ENCODE assay signal across 8 cellular contexts in the genomic region with DNA sequence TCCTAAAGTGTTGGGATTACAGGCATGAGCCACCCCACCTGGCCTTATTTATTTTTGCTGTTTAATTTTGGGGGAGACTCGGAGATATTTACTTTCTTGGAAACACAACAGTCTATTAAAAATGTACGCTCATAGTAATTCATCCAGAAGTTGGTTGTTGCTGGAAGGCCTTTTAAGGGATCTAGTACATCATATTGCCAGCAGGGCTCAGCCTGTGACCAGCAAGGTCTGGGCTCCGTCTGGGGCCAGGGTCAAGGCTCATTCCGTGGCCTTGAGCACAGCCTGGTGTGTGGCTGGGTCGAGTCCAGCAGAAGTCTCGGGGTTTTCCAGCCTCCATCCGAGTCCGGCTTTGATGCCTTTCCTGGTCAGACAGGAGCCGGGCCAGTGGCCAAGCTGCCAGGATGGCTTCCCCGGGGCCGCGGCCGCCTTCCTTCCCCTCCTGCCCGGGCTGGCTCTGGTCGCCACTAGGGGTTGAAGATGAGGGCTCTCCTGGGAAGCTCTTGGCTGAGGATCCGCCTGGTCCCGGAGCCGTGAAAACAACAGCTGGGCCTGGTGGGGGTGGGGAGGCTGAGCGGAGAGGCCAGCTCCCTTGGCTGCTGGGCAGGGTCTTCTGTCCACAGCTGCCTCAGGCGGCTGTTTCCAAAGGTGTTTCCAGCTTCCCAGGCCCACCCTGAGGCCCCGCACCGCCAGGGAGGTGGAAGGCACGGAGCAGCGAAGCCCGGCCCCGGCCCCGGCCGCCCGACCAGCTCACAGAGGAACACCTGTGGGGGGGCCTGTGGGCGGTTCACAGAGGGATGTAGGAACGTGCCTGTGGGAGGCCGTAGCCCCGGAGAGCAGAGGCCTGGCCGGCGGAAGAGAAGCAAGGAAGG. TPM values are rescaled to one million over a fixed set of nuclear protein-coding genes. Genes with fewer than 3 reads are reported as not detected.
DNase-seq lines count a peak whose midpoint lies in the region; ATAC-seq and TF ChIP-seq lines count a peak whose summit lies in the region.

No MANE protein-coding gene starts in this region.

- peaks cover 71% of the 10 kb centered on the region for H3K4me1 ChIP-seq in Panc1 (ENCODE audit: control insufficient read depth, insufficient read depth, low read length)

- H3K27me3 ChIP-seq in Panc1 (ENCODE audit: control insufficient read depth, insufficient read depth, low read length), result no peaks in the 10 kb centered on the region

- intact Hi-C loops in Panc1 (cut with micrococcal nuclease; ENCODE audit: unreplicated experiment), result no loop called here
- intact Hi-C loops in posterior cingulate gyrus (cut with DNase I), result no loop called here
- intact Hi-C loops in activated CD4-positive, alpha-beta T cell treated with anti-CD3 and anti-CD28 coated beads, Interleukin-2, amount 10 ng/mL, durations not matched to agents 24 days and 14 days (cut with micrococcal nuclease), result loop anchor here (5.0 kb wide), 1 partner anchor 33 kb away; a partner anchor contains a TSS

- DNase-seq in DMS 273 (lab: John Stamatoyannopoulos, UW; ENCODE audit: unreplicated experiment) (peak; percentile 95), Panc1 (ENCODE audit: low read depth, low spot score) (no peak), glutamatergic neuron (peak; percentile 86), posterior cingulate gyrus (peak in 7 of 10 donors; percentile 54 to 95 (median 77)), HPDE6-E6E7 (ENCODE audit: extremely low spot score) (no peak), NCI-H128 (lab: John Stamatoyannopoulos, UW; ENCODE audit: unreplicated experiment) (no peak)
- DNase-seq in activated CD4-positive, alpha-beta T cell treated with anti-CD3 and anti-CD28 coated beads, Interleukin-2, amount 10 ng/mL, durations not matched to agents 24 days and 14 days, result no peak

- CTCF ChIA-PET in Panc1 (lab: Charles Lee), result interaction anchor here (1.2 to 1.8 kb wide), 2 partner anchors 11 to 28 kb away, joined by 5 to 11 read pairs; no protein-coding TSS in a partner anchor

- no peaks in the 10 kb centered on the region for H3K36me3 ChIP-seq in Panc1 (ENCODE audit: control insufficient read depth, insufficient read depth, low read length)

- ATAC-seq in Panc1, result peak; percentile 14
- no peak for ATAC-seq in GM21723 (IDR thresholded peaks at IDR 0.05; ENCODE audit: unreplicated experiment)

- H3K9me3 Mint-ChIP-seq in glutamatergic neuron (ENCODE audit: unreplicated experiment), result peaks cover 13% of the 10 kb centered on the region
- no peaks in the 10 kb centered on the region for H3K9me3 Mint-ChIP-seq in activated CD4-positive, alpha-beta T cell treated with anti-CD3 and anti-CD28 coated beads, Interleukin-2, amount 10 ng/mL, durations not matched to agents 24 days and 14 days

- peak overlapping the region; percentile 14 to 21 for H3K4me3 ChIP-seq in Panc1 (ENCODE audit: low read depth in 2 of 2, low read length in 2 of 2)

- H3K4me3 Mint-ChIP-seq in glutamatergic neuron (ENCODE audit: unreplicated experiment), result peak overlapping the region; percentile 59
- H3K4me3 Mint-ChIP-seq in activated CD4-positive, alpha-beta T cell treated with anti-CD3 and anti-CD28 coated beads, Interleukin-2, amount 10 ng/mL, durations not matched to agents 24 days and 14 days, result no peak overlapping the region

- no peaks in the 10 kb centered on the region for H3K36me3 Mint-ChIP-seq in glutamatergic neuron (ENCODE audit: unreplicated experiment)
- H3K36me3 Mint-ChIP-seq in activated CD4-positive, alpha-beta T cell treated with anti-CD3 and anti-CD28 coated beads, Interleukin-2, amount 10 ng/mL, durations not matched to agents 24 days and 14 days (ENCODE audit: low read depth), result no peaks in the 10 kb centered on the region

- H3K4me1 Mint-ChIP-seq in glutamatergic neuron (ENCODE audit: low read depth, unreplicated experiment), result peaks cover 18% of the 10 kb centered on the region
- H3K4me1 Mint-ChIP-seq in activated CD4-positive, alpha-beta T cell treated with anti-CD3 and anti-CD28 coated beads, Interleukin-2, amount 10 ng/mL, durations not matched to agents 24 days and 14 days, result peaks cover 8% of the 10 kb centered on the region

- POLR2A ChIA-PET in Panc1 (lab: Charles Lee), result interaction anchor here (0.5 to 1.0 kb wide), 3 partner anchors 9 to 21 kb away, joined by 3 to 7 read pairs (median 3); a partner anchor contains a TSS

- in situ Hi-C loops in Panc1 (cut with HindIII; ENCODE audit: low pct_unique_long_range_greater_than_20kb, low sequenced_read_pairs), result no loop called here

- peak overlapping the region; percentile 91 for H3K27ac ChIP-seq in Panc1 (ENCODE audit: low read length)

- TF ChIP-seq CTCF in Panc1 (IDR thresholded peaks at IDR 0.05) (peak; percentile 36; the same call in 1 of the 2 replicates), glutamatergic neuron (IDR thresholded peaks at IDR 0.05; ENCODE audit: partially characterized antibody, unreplicated experiment) (peak; percentile 46)

- H3K27ac Mint-ChIP-seq in glutamatergic neuron (ENCODE audit: unreplicated experiment), result peak overlapping the region; percentile 92
- H3K27ac Mint-ChIP-seq in activated CD4-positive, alpha-beta T cell treated with anti-CD3 and anti-CD28 coated beads, Interleukin-2, amount 10 ng/mL, durations not matched to agents 24 days and 14 days, result no peak overlapping the region

- BruUV-seq in Panc1 (replicated peaks; lab: Mats Ljungman, UMichigan), result no TSS peak

- peaks cover 12% of the 10 kb centered on the region for H3K27me3 Mint-ChIP-seq in glutamatergic neuron (ENCODE audit: unreplicated experiment)
- H3K27me3 Mint-ChIP-seq in activated CD4-positive, alpha-beta T cell treated with anti-CD3 and anti-CD28 coated beads, Interleukin-2, amount 10 ng/mL, durations not matched to agents 24 days and 14 days, result peaks cover 18% of the 10 kb centered on the region

- no peaks in the 10 kb centered on the region for H3K9me3 ChIP-seq in Panc1 (ENCODE audit: control insufficient read depth, insufficient read depth, low read depth, low read length)

RNA-seq across cellular contexts. Expression of a gene that starts 5.1 kb away (rescaled TPM):
- total RNA-seq in Panc1 (2021; ENCODE audit: unreplicated experiment), result 858 TPM
- 1,549 TPM for polyA plus RNA-seq in Panc1 (2012; ENCODE audit: insufficient read length)
- 56.9 TPM for total RNA-seq in glutamatergic neuron (ENCODE audit: unreplicated experiment)
- total RNA-seq in activated CD4-positive, alpha-beta T cell treated with anti-CD3 and anti-CD28 coated beads, Interleukin-2, amount 10 ng/mL, durations not matched to agents 24 days and 14 days, result 4.9 and 5.2 TPM in 2 replicates

RNA-seq across cellular contexts. Expression of a gene that starts 9.3 kb away (rescaled TPM):
- total RNA-seq in Panc1 (2021; ENCODE audit: unreplicated experiment), result 1.9 TPM
- polyA plus RNA-seq in Panc1 (2012; ENCODE audit: insufficient read length), result 3.7 TPM
- 38.4 TPM for total RNA-seq in glutamatergic neuron (ENCODE audit: unreplicated experiment)
- not detected in 2 replicates for total RNA-seq in activated CD4-positive, alpha-beta T cell treated with anti-CD3 and anti-CD28 coated beads, Interleukin-2, amount 10 ng/mL, durations not matched to agents 24 days and 14 days

RNA-seq across cellular contexts. Expression of a gene that starts 19.1 kb away (rescaled TPM):
- total RNA-seq in Panc1 (2021; ENCODE audit: unreplicated experiment) (10.6 TPM), glutamatergic neuron (ENCODE audit: unreplicated experiment) (10.2 TPM)
- polyA plus RNA-seq in Panc1 (2012; ENCODE audit: insufficient read length), result 8.1 TPM
- 0.40 and 0.75 TPM in 2 replicates for total RNA-seq in activated CD4-positive, alpha-beta T cell treated with anti-CD3 and anti-CD28 coated beads, Interleukin-2, amount 10 ng/mL, durations not matched to agents 24 days and 14 days

RNA-seq across cellular contexts. Expression of a gene that starts 23.3 kb away (rescaled TPM):
- total RNA-seq in Panc1 (2021; ENCODE audit: unreplicated experiment), result 196 TPM
- polyA plus RNA-seq in Panc1 (2012; ENCODE audit: insufficient read length), result 252 TPM
- total RNA-seq in glutamatergic neuron (ENCODE audit: unreplicated experiment), result 98.6 TPM
- total RNA-seq in activated CD4-positive, alpha-beta T cell treated with anti-CD3 and anti-CD28 coated beads, Interleukin-2, amount 10 ng/mL, durations not matched to agents 24 days and 14 days, result 187 and 194 TPM in 2 replicates

RNA-seq across cellular contexts. Expression of a gene that starts 31.2 kb away (rescaled TPM):
- total RNA-seq in Panc1 (2021; ENCODE audit: unreplicated experiment), result 297 TPM
- polyA plus RNA-seq in Panc1 (2012; ENCODE audit: insufficient read length), result 235 TPM
- 394 TPM for total RNA-seq in glutamatergic neuron (ENCODE audit: unreplicated experiment)
- total RNA-seq in activated CD4-positive, alpha-beta T cell treated with anti-CD3 and anti-CD28 coated beads, Interleukin-2, amount 10 ng/mL, durations not matched to agents 24 days and 14 days, result 144 and 146 TPM in 2 replicates

Comparison
In these comparisons a context has a peak if more than half of its experiments do, and no peak if none do; other contexts are left out.
1. DNase-seq: peak in DMS 273 (single experiment), glutamatergic neuron (single experiment) and posterior cingulate gyrus (7 of 10); none in Panc1 (single experiment), HPDE6-E6E7 (single experiment), activated CD4-positive, alpha-beta T cell treated with anti-CD3 and anti-CD28 coated beads, Interleukin-2, amount 10 ng/mL, durations not matched to agents 24 days and 14 days (single experiment) and NCI-H128 (single experiment).
2. RNA of a gene that starts 5.1 kb away (total RNA-seq): 858 TPM in Panc1 (single experiment); 56.9 TPM in glutamatergic neuron (single experiment) and 4.9 to 5.2 TPM in activated CD4-positive, alpha-beta T cell treated with anti-CD3 and anti-CD28 coated beads, Interleukin-2, amount 10 ng/mL, durations not matched to agents 24 days and 14 days; every median in the first group is over 10 times any median in the second.
3. RNA of a gene that starts 9.3 kb away (total RNA-seq): 38.4 TPM in glutamatergic neuron (single experiment); 1.9 TPM in Panc1 (single experiment) and not detected in activated CD4-positive, alpha-beta T cell treated with anti-CD3 and anti-CD28 coated beads, Interleukin-2, amount 10 ng/mL, durations not matched to agents 24 days and 14 days; every median in the first group is over 10 times any median in the second.